ENCODE assay signal across 19 cellular contexts in the genomic region with DNA sequence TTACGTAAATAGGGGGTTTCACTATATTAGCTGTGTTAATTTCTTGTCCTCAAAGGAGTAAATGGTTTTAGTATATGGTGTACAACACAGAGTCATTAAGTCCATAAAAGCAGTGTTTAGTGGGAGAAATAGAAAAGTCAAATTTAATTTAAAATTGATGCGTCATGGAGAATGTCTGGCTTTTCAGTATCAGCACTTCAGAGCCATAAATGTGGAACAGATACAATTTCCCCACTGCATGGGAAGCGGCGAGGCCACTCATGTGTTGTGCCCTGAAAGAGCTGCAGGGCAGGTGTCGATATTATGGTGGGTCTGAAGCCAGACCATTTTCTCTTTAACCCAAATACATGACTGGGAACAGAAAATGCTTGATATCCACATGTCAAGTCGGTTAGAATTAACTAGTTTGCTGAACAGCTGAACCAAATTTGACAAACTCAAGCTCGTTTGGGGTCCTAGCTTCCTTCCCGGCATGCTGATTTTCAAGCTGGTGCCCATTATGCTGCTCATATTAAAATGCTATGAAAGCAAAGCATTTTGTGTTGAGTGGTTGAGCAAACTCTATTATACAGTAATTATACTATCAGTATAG.
DNase-seq lines count a peak whose midpoint lies in the region; ATAC-seq and TF ChIP-seq lines count a peak whose summit lies in the region.
"Had no signal": no experiment of that assay in that cellular context is flagged by ENCODE, and none has a peak within 500 bp of the region (broad histone marks: within the 10 kb centered on the region; RNA-seq: fewer than 3 reads in every experiment).

No MANE protein-coding gene starts in this region.

- H3K27me3 ChIP-seq in SK-N-SH (ENCODE audit: insufficient read depth) = no peaks in the 10 kb centered on the region
- H3K27me3 ChIP-seq in neural progenitor cell = no peaks in the 10 kb centered on the region
- H3K27me3 ChIP-seq in heart left ventricle = no peaks in the 10 kb centered on the region
- H3K27me3 ChIP-seq: BLaER1 had no signal

- H3K9me2 ChIP-seq in SK-N-SH = no peaks in the 10 kb centered on the region

- no peak overlapping the region for H2AFZ ChIP-seq in SK-N-SH (ENCODE audit: low read depth)
- H2AFZ ChIP-seq in neural progenitor cell (replicated peaks) = peak overlapping the region; percentile 44

- no peaks in the 10 kb centered on the region for H3K9me3 Mint-ChIP-seq in neural progenitor cell
- H3K9me3 Mint-ChIP-seq: CD4-positive, alpha-beta memory T cell had no signal

- WGBS in SK-N-SH (ENCODE audit: low lambda C conversion rate) = 80% methylated on average over 8 of the region's 8 CpGs
- 94 to 100% (median 97%) methylated on average over 8 of the region's 8 CpGs for WGBS in heart left ventricle, 4 donors

- DNase-seq in G401 (ENCODE audit: low spot score) (peak; percentile 74), NCI-H1436 (lab: John Stamatoyannopoulos, UW) (peak; percentile 69), SK-N-SH (peak; percentile 80), neural progenitor cell (ENCODE audit: low spot score) (no peak), heart left ventricle (no peak), globus pallidus (ENCODE audit: low spot score) (no peak)
- DNase-seq: CD4-positive, alpha-beta memory T cell; DMS153; GF-D8; KG1; MV-4-11; NCI-H187; NCI-H345; NCI-H524 treated with DMSO at 0.1 percent for 48 hours; T-helper 1 cell had no signal

- H3K79me2 ChIP-seq in SK-N-SH (ENCODE audit: insufficient read depth) (no peaks in the 10 kb centered on the region), neural progenitor cell (ENCODE audit: low read depth) (no peaks in the 10 kb centered on the region)

- no peak for TF ChIP-seq CTCF in SK-N-SH (IDR thresholded peaks at IDR 0.05)
- no peak for TF ChIP-seq CTCF in neural progenitor cell (IDR thresholded peaks at IDR 0.05)
- TF ChIP-seq CTCF in heart left ventricle (IDR thresholded peaks at IDR 0.05) = no peak

- H3K9me3 ChIP-seq in SK-N-SH (no peaks in the 10 kb centered on the region), neural progenitor cell (ENCODE audit: low read depth) (no peaks in the 10 kb centered on the region), heart left ventricle (no peaks in the 10 kb centered on the region)
- H3K9me3 ChIP-seq: A549 had no signal

- CTCF ChIA-PET in SK-N-SH (lab: Yijun Ruan, JAX) = interaction anchor here (0.9 to 1.8 kb wide), 5 partner anchors 17 to 202 kb away, joined by 3 to 6 read pairs (median 4); no protein-coding TSS in a partner anchor

- H3K27ac ChIP-seq in SK-N-SH (ENCODE audit: low read depth in 2 of 2, low read length in 1 of 2) = peak overlapping the region in 1 of 2 experiments; percentile 99; a peak in 2 of 4 replicates
- H3K27ac ChIP-seq in neural progenitor cell = no peak overlapping the region
- H3K27ac ChIP-seq in heart left ventricle = no peak overlapping the region
- H3K27ac ChIP-seq: A549, BLaER1 had no signal

- H3K4me1 Mint-ChIP-seq in neural progenitor cell = peaks cover 17% of the 10 kb centered on the region

- no peak for ATAC-seq in heart left ventricle
- no peak for ATAC-seq in HG02884 (IDR thresholded peaks at IDR 0.05; ENCODE audit: unreplicated experiment)
- ATAC-seq: A549, Right ventricle myocardium inferior had no signal

- H3K36me3 ChIP-seq in SK-N-SH (replicated peaks in 1 of 2; ENCODE audit: control insufficient read depth in 1 of 2, insufficient read depth in 2 of 2, low read length in 1 of 2) = no peaks in the 10 kb centered on the region
- H3K36me3 ChIP-seq in neural progenitor cell = no peaks in the 10 kb centered on the region
- no peaks in the 10 kb centered on the region for H3K36me3 ChIP-seq in heart left ventricle
- H3K36me3 ChIP-seq: BLaER1 had no signal

- no peaks in the 10 kb centered on the region for H3F3A ChIP-seq in SK-N-SH (replicated peaks; ENCODE audit: insufficient read depth)
- no peaks in the 10 kb centered on the region for H3F3A ChIP-seq in neural progenitor cell (ENCODE audit: low read depth)

- no peak overlapping the region for H3K4me3 ChIP-seq in SK-N-SH (ENCODE audit: low read depth in 2 of 2, low read length in 1 of 2)
- no peak overlapping the region for H3K4me3 ChIP-seq in neural progenitor cell
- no peak overlapping the region for H3K4me3 ChIP-seq in heart left ventricle
- H3K4me3 ChIP-seq: A549, BLaER1 had no signal

- H3K27ac Mint-ChIP-seq in neural progenitor cell = no peak overlapping the region
- H3K27ac Mint-ChIP-seq: CD4-positive, alpha-beta memory T cell had no signal

- TF ChIP-seq EP300 in SK-N-SH (IDR thresholded peaks at IDR 0.05; ENCODE audit: borderline replicate concordance in 1 of 2, low read depth in 1 of 2, low read length in 1 of 2) = peak in 1 of 2 experiments; percentile 90; a peak in 2 of 4 replicates

- H3K4me2 ChIP-seq in SK-N-SH (no peak overlapping the region), neural progenitor cell (no peak overlapping the region)
- H3K4me2 ChIP-seq: A549, BLaER1 had no signal

- no peak overlapping the region for H3K9ac ChIP-seq in SK-N-SH
- no peak overlapping the region for H3K9ac ChIP-seq in neural progenitor cell
- H3K9ac ChIP-seq: BLaER1 had no signal

- peaks cover 7% of the 10 kb centered on the region for H3K27me3 Mint-ChIP-seq in neural progenitor cell (ENCODE audit: insufficient read depth, low read depth)
- H3K27me3 Mint-ChIP-seq: CD4-positive, alpha-beta memory T cell had no signal

- H4K20me1 ChIP-seq in SK-N-SH (ENCODE audit: insufficient read depth) (no peaks in the 10 kb centered on the region), neural progenitor cell (ENCODE audit: low read depth) (no peaks in the 10 kb centered on the region)
- H4K20me1 ChIP-seq: BLaER1 had no signal

- H3K4me3 Mint-ChIP-seq in neural progenitor cell = no peak overlapping the region
- H3K4me3 Mint-ChIP-seq: CD4-positive, alpha-beta memory T cell had no signal

- in situ Hi-C loops in G401 (cut with HindIII; ENCODE audit: low sequenced_read_pairs) = no loop called here

- POLR2A ChIA-PET in SK-N-SH (lab: Yijun Ruan, JAX) = interaction anchor here (0.8 to 1.2 kb wide), 2 partner anchors 364 to 511 kb away, joined by 3 read pairs; a partner anchor contains a TSS

- no peak for TF ChIP-seq POLR2A in heart left ventricle (IDR thresholded peaks at IDR 0.05)

- H3K4me1 ChIP-seq in SK-N-SH (ENCODE audit: control insufficient read depth in 1 of 2, insufficient read depth in 2 of 2, low read depth in 1 of 2, low read length in 1 of 2) (peaks cover 0 to 13% of the 10 kb centered on the region in 2 experiments; a peak in 2 of 4 replicates), neural progenitor cell (peaks cover 23% of the 10 kb centered on the region), heart left ventricle (peaks cover 0 to 4% (median 0%) of the 10 kb centered on the region in 12 donors)
- H3K4me1 ChIP-seq: A549 had no signal

- TF ChIP-seq RAD21 in SK-N-SH (IDR thresholded peaks at IDR 0.05; ENCODE audit: low read length) = peak; percentile 52

- no peaks in the 10 kb centered on the region for H3K36me3 Mint-ChIP-seq in neural progenitor cell
- H3K36me3 Mint-ChIP-seq: CD4-positive, alpha-beta memory T cell had no signal

- intact Hi-C loops in heart left ventricle (cut with DNase I) = no loop called here

TF ChIP-seq in SK-N-SH, 30 proteins besides CTCF, POLR2A, EP300 and RAD21:
- TF ChIP-seq FOSL2 (IDR thresholded peaks at IDR 0.05; ENCODE audit: borderline replicate concordance, low read depth) (no peak), FOXM1 (IDR thresholded peaks at IDR 0.05; ENCODE audit: low read depth) (no peak), POLR2AphosphoS5 (IDR thresholded peaks at IDR 0.05; ENCODE audit: low read depth, low read length) (no peak), RCOR1 (IDR thresholded peaks at IDR 0.05; ENCODE audit: low read length) (peak; percentile 49), FOXJ3 (CRISPR knock-in tag; IDR thresholded peaks at IDR 0.05) (peak; percentile 76), RXRA (IDR thresholded peaks at IDR 0.05; ENCODE audit: borderline replicate concordance, low read depth) (no peak), ELF1 (IDR thresholded peaks at IDR 0.05) (no peak), TEAD4 (IDR thresholded peaks at IDR 0.05; ENCODE audit: borderline replicate concordance, insufficient read depth) (no peak), MXI1 (IDR thresholded peaks at IDR 0.05; ENCODE audit: low read depth, low read length) (peak; percentile 69; the same call in 1 of the 2 replicates), CHD2 (IDR thresholded peaks at IDR 0.05; ENCODE audit: low read length, partially characterized antibody) (peak; percentile 59), TCF12 (IDR thresholded peaks at IDR 0.05) (0 out of 2 replicates have a peak, but pooled peaks have one; percentile 5), SMC3 (IDR thresholded peaks at IDR 0.05; ENCODE audit: low read depth, low read length) (peak; percentile 10; the same call in 1 of the 2 replicates), SIN3A (IDR thresholded peaks at IDR 0.05; ENCODE audit: borderline replicate concordance, low read depth, low read length) (no peak), GATA2 (CRISPR knock-in tag; IDR thresholded peaks at IDR 0.05) (peak; percentile 72)
- TF ChIP-seq, protein P1, sequence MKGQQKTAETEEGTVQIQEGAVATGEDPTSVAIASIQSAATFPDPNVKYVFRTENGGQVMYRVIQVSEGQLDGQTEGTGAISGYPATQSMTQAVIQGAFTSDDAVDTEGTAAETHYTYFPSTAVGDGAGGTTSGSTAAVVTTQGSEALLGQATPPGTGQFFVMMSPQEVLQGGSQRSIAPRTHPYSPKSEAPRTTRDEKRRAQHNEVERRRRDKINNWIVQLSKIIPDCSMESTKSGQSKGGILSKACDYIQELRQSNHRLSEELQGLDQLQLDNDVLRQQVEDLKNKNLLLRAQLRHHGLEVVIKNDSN (IDR thresholded peaks at IDR 0.05; ENCODE audit: borderline replicate concordance, low read depth) = no peak
- TF ChIP-seq, protein P2, sequence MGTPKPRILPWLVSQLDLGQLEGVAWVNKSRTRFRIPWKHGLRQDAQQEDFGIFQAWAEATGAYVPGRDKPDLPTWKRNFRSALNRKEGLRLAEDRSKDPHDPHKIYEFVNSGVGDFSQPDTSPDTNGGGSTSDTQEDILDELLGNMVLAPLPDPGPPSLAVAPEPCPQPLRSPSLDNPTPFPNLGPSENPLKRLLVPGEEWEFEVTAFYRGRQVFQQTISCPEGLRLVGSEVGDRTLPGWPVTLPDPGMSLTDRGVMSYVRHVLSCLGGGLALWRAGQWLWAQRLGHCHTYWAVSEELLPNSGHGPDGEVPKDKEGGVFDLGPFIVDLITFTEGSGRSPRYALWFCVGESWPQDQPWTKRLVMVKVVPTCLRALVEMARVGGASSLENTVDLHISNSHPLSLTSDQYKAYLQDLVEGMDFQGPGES (IDR thresholded peaks at IDR 0.05; ENCODE audit: low read depth, low read length) = no peak
TF ChIP-seq in SK-N-SH: peak in this region for 7.

Comparison
In these comparisons a context has a peak if more than half of its experiments do, and no peak if none do; other contexts are left out.
1. DNase-seq: peak in G401 (single experiment), NCI-H1436 (single experiment) and SK-N-SH (single experiment); none in neural progenitor cell (single experiment), heart left ventricle (0 of 5) and globus pallidus (single experiment).